22 cellular contexts compared by ENCODE assay signal in genomic region chr17:2905269-2905668, GRCh38.
DNase-seq lines count a peak whose midpoint lies in the region; ATAC-seq and TF ChIP-seq lines count a peak whose summit lies in the region.
"Had no signal": no experiment of that assay in that cellular context is flagged by ENCODE, and none has a peak within 500 bp of the region (broad histone marks: within the 10 kb centered on the region; RNA-seq: fewer than 3 reads in every experiment).

No MANE protein-coding gene starts in this region.

- POLR2A ChIA-PET in activated CD8-positive, alpha-beta T cell treated with anti-CD3 and anti-CD28 coated beads for 36 hours (lab: Charles Lee) = no interaction called here

- intact Hi-C loops in left ventricle myocardium superior (cut with micrococcal nuclease) = no loop called here
- intact Hi-C loops in activated CD8-positive, alpha-beta T cell treated with anti-CD3 and anti-CD28 coated beads for 36 hours (cut with micrococcal nuclease) = no loop called here

- DNase-seq in SKM-1 treated with dmso at 0.1 percent for 144 hours (lab: John Stamatoyannopoulos, UW; ENCODE audit: unreplicated experiment) (peak; percentile 1), SKM-1 (lab: John Stamatoyannopoulos, UW; ENCODE audit: unreplicated experiment) (no peak), left ventricle myocardium superior (peak; percentile 88), NCI-H774 (lab: John Stamatoyannopoulos, UW) (no peak), NCI-H2081 treated with DMSO at 0.1 percent for 48 hours (lab: John Stamatoyannopoulos, UW) (no peak)
- DNase-seq in stimulated activated effector memory CD8-positive, alpha-beta T cell treated with anti-CD3 and anti-CD28 coated beads, Interleukin-12 subunit alpha, Interleukin-12 subunit beta, amount 100 ng/mL, for 72 hours (ENCODE audit: low spot score in 2 of 2) = no peak
- DNase-seq in activated CD8-positive, alpha-beta T cell treated with anti-CD3 and anti-CD28 coated beads for 36 hours = no peak
- DNase-seq: activated CD4-positive, alpha-beta T cell treated with anti-CD3 and anti-CD28 coated beads, Interleukin-2, amount 10 ng/mL, durations not matched to agents 7 days and 5 days; activated gamma-delta T cell; adrenal gland; dermis blood vessel endothelial cell; DND-41; hippocampal formation; lower lobe of right lung; NCI-H187 treated with DMSO at 0.1 percent for 48 hours; NCI-H748 treated with DMSO at 0.1 percent for 48 hours; nucleus accumbens; stimulated activated CD4-positive, alpha-beta T cell treated with anti-CD3 and anti-CD28 coated beads, Interleukin-4, amount 100 ng/mL, for 1 hour; tibial artery had no signal

- no peak overlapping the region for H3K4me3 Mint-ChIP-seq in activated T-helper 17 cell treated with anti-CD3 and anti-CD28 coated beads, Interleukin-2, amount 50 U/mL, for 72 hours
- H3K4me3 Mint-ChIP-seq in stimulated activated effector memory CD8-positive, alpha-beta T cell treated with anti-CD3 and anti-CD28 coated beads, Interleukin-12 subunit alpha, Interleukin-12 subunit beta, amount 100 ng/mL, for 72 hours = peak overlapping the region; percentile 23
- H3K4me3 Mint-ChIP-seq in activated CD8-positive, alpha-beta T cell treated with anti-CD3 and anti-CD28 coated beads for 36 hours = no peak overlapping the region
- H3K4me3 Mint-ChIP-seq: activated CD4-positive, alpha-beta T cell treated with anti-CD3 and anti-CD28 coated beads, Interleukin-2, amount 10 ng/mL, durations not matched to agents 7 days and 5 days; stimulated activated naive CD8-positive, alpha-beta T cell treated with anti-CD3 and anti-CD28 coated beads, Interleukin-15, Interleukin-2, amounts not matched to agents 100 ng/mL and 50 ng/mL, for 24 hours; T-cell had no signal

- H3K9me3 Mint-ChIP-seq in activated T-helper 17 cell treated with anti-CD3 and anti-CD28 coated beads, Interleukin-2, amount 50 U/mL, for 72 hours = peaks cover 3% of the 10 kb centered on the region
- H3K9me3 Mint-ChIP-seq in stimulated activated effector memory CD8-positive, alpha-beta T cell treated with anti-CD3 and anti-CD28 coated beads, Interleukin-12 subunit alpha, Interleukin-12 subunit beta, amount 100 ng/mL, for 72 hours = peaks cover 5% of the 10 kb centered on the region
- H3K9me3 Mint-ChIP-seq in activated CD8-positive, alpha-beta T cell treated with anti-CD3 and anti-CD28 coated beads for 36 hours = peaks cover 8% of the 10 kb centered on the region
- H3K9me3 Mint-ChIP-seq: stimulated activated naive CD8-positive, alpha-beta T cell treated with anti-CD3 and anti-CD28 coated beads, Interleukin-15, Interleukin-2, amounts not matched to agents 100 ng/mL and 50 ng/mL, for 24 hours; T-cell had no signal

- H3K27ac Mint-ChIP-seq in activated T-helper 17 cell treated with anti-CD3 and anti-CD28 coated beads, Interleukin-2, amount 50 U/mL, for 72 hours = peak overlapping the region; percentile 50
- H3K27ac Mint-ChIP-seq in stimulated activated effector memory CD8-positive, alpha-beta T cell treated with anti-CD3 and anti-CD28 coated beads, Interleukin-12 subunit alpha, Interleukin-12 subunit beta, amount 100 ng/mL, for 72 hours = peak overlapping the region; percentile 50
- H3K27ac Mint-ChIP-seq in activated CD8-positive, alpha-beta T cell treated with anti-CD3 and anti-CD28 coated beads for 36 hours = no peak overlapping the region
- H3K27ac Mint-ChIP-seq: activated CD4-positive, alpha-beta T cell treated with anti-CD3 and anti-CD28 coated beads, Interleukin-2, amount 10 ng/mL, durations not matched to agents 7 days and 5 days; stimulated activated naive CD8-positive, alpha-beta T cell treated with anti-CD3 and anti-CD28 coated beads, Interleukin-15, Interleukin-2, amounts not matched to agents 100 ng/mL and 50 ng/mL, for 24 hours; T-cell had no signal

- ATAC-seq in activated T-helper 17 cell treated with anti-CD3 and anti-CD28 coated beads, Interleukin-2, amount 50 U/mL, for 72 hours (replicated peaks) = no peak
- peak; percentile 80 for ATAC-seq in left ventricle myocardium superior
- ATAC-seq in stimulated activated effector memory CD8-positive, alpha-beta T cell treated with anti-CD3 and anti-CD28 coated beads, Interleukin-12 subunit alpha, Interleukin-12 subunit beta, amount 100 ng/mL, for 72 hours = no peak
- ATAC-seq in activated CD8-positive, alpha-beta T cell treated with anti-CD3 and anti-CD28 coated beads for 36 hours = no peak
- ATAC-seq: lower lobe of right lung, T-cell had no signal

- H3K36me3 Mint-ChIP-seq in activated T-helper 17 cell treated with anti-CD3 and anti-CD28 coated beads, Interleukin-2, amount 50 U/mL, for 72 hours (ENCODE audit: low read depth) = peaks cover 22% of the 10 kb centered on the region
- H3K36me3 Mint-ChIP-seq in stimulated activated effector memory CD8-positive, alpha-beta T cell treated with anti-CD3 and anti-CD28 coated beads, Interleukin-12 subunit alpha, Interleukin-12 subunit beta, amount 100 ng/mL, for 72 hours = peaks cover 14% of the 10 kb centered on the region
- peaks cover 8% of the 10 kb centered on the region for H3K36me3 Mint-ChIP-seq in activated CD8-positive, alpha-beta T cell treated with anti-CD3 and anti-CD28 coated beads for 36 hours (ENCODE audit: low read depth)

- H3K27me3 Mint-ChIP-seq in activated T-helper 17 cell treated with anti-CD3 and anti-CD28 coated beads, Interleukin-2, amount 50 U/mL, for 72 hours = no peaks in the 10 kb centered on the region
- no peaks in the 10 kb centered on the region for H3K27me3 Mint-ChIP-seq in activated CD8-positive, alpha-beta T cell treated with anti-CD3 and anti-CD28 coated beads for 36 hours
- H3K27me3 Mint-ChIP-seq: activated CD4-positive, alpha-beta T cell treated with anti-CD3 and anti-CD28 coated beads, Interleukin-2, amount 10 ng/mL, durations not matched to agents 7 days and 5 days; stimulated activated naive CD8-positive, alpha-beta T cell treated with anti-CD3 and anti-CD28 coated beads, Interleukin-15, Interleukin-2, amounts not matched to agents 100 ng/mL and 50 ng/mL, for 24 hours; T-cell had no signal

- peaks cover 20% of the 10 kb centered on the region for H3K4me1 Mint-ChIP-seq in activated T-helper 17 cell treated with anti-CD3 and anti-CD28 coated beads, Interleukin-2, amount 50 U/mL, for 72 hours
- H3K4me1 Mint-ChIP-seq in stimulated activated effector memory CD8-positive, alpha-beta T cell treated with anti-CD3 and anti-CD28 coated beads, Interleukin-12 subunit alpha, Interleukin-12 subunit beta, amount 100 ng/mL, for 72 hours = peaks cover 77% of the 10 kb centered on the region
- peaks cover 7% of the 10 kb centered on the region for H3K4me1 Mint-ChIP-seq in activated CD8-positive, alpha-beta T cell treated with anti-CD3 and anti-CD28 coated beads for 36 hours (ENCODE audit: low read depth)

- no peak for TF ChIP-seq CTCF in activated CD8-positive, alpha-beta T cell treated with anti-CD3 and anti-CD28 coated beads for 36 hours (IDR thresholded peaks at IDR 0.05)

- CTCF ChIA-PET in activated CD8-positive, alpha-beta T cell treated with anti-CD3 and anti-CD28 coated beads for 36 hours (lab: Charles Lee) = no interaction called here

Comparison
In these comparisons a context has a peak if more than half of its experiments do, and no peak if none do; other contexts are left out.
1. DNase-seq: peak in SKM-1 treated with dmso at 0.1 percent for 144 hours (single experiment) and left ventricle myocardium superior (single experiment); none in SKM-1 (single experiment), stimulated activated effector memory CD8-positive, alpha-beta T cell treated with anti-CD3 and anti-CD28 coated beads, Interleukin-12 subunit alpha, Interleukin-12 subunit beta, amount 100 ng/mL, for 72 hours (0 of 2), activated CD8-positive, alpha-beta T cell treated with anti-CD3 and anti-CD28 coated beads for 36 hours (single experiment), NCI-H774 (single experiment) and NCI-H2081 treated with DMSO at 0.1 percent for 48 hours (single experiment).